1 cellular context compared by ENCODE assay signal in the genomic region with DNA sequence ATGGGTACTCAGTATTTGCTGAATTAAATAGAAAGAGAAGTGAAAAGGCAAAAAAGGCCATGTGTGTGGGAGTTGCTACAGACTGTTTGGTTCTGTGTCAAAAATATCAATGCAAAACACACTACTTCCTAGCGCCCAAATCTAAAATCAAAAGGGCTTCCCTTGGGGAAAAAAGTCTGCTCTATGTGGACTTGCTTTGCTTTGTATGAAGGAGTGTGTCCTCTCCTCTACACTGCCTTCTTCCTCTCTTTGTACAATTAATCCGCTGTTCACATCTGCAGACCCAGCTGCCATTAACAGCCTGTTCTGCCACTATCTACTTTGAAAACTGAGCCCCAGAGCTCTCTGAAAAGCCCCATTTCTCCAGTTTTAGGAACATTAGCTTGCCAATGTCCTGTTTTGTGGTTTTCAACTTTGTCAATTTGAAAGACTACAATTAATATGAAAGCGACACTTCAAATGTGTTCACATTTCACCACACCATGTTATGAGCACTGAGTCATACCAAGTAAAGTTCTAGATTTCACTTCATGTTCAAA.
TF ChIP-seq lines count a peak whose summit lies in the region.

No MANE protein-coding gene starts in this region.

TF ChIP-seq in GM23338, 12 proteins besides CTCF, POLR2A, EP300 and RAD21 (continued from another document):
- TF ChIP-seq, protein P1, sequence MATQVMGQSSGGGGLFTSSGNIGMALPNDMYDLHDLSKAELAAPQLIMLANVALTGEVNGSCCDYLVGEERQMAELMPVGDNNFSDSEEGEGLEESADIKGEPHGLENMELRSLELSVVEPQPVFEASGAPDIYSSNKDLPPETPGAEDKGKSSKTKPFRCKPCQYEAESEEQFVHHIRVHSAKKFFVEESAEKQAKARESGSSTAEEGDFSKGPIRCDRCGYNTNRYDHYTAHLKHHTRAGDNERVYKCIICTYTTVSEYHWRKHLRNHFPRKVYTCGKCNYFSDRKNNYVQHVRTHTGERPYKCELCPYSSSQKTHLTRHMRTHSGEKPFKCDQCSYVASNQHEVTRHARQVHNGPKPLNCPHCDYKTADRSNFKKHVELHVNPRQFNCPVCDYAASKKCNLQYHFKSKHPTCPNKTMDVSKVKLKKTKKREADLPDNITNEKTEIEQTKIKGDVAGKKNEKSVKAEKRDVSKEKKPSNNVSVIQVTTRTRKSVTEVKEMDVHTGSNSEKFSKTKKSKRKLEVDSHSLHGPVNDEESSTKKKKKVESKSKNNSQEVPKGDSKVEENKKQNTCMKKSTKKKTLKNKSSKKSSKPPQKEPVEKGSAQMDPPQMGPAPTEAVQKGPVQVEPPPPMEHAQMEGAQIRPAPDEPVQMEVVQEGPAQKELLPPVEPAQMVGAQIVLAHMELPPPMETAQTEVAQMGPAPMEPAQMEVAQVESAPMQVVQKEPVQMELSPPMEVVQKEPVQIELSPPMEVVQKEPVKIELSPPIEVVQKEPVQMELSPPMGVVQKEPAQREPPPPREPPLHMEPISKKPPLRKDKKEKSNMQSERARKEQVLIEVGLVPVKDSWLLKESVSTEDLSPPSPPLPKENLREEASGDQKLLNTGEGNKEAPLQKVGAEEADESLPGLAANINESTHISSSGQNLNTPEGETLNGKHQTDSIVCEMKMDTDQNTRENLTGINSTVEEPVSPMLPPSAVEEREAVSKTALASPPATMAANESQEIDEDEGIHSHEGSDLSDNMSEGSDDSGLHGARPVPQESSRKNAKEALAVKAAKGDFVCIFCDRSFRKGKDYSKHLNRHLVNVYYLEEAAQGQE (IDR thresholded peaks at IDR 0.05; ENCODE audit: unreplicated experiment) = no peak
- TF ChIP-seq ZNF114 (CRISPR knock-in tag; IDR thresholded peaks at IDR 0.05) = no peak
